In genomic region chr7:108517951-108518350, GRCh38 we compare ENCODE assay signal across 40 cellular contexts.
"Had no signal": no experiment of that assay in that cellular context is flagged by ENCODE, and none has a peak within 500 bp of the region (broad histone marks: within the 10 kb centered on the region; RNA-seq: fewer than 3 reads in every experiment).

No MANE protein-coding gene starts in this region.

- H3K4me3 Mint-ChIP-seq: activated naive CD4-positive, alpha-beta T cell treated with anti-CD3 and anti-CD28 coated beads for 36 hours; activated naive CD4-positive, alpha-beta T cell treated with anti-CD3 and anti-CD28 coated beads, Interleukin-2, amount 10 ng/mL, durations not matched to agents 7 days and 5 days; activated naive CD4-positive, alpha-beta T cell treated with anti-CD3 and anti-CD28 coated beads, Interleukin-2, amount 50 U/mL, for 24 hours; activated naive CD8-positive, alpha-beta T cell; activated naive CD8-positive, alpha-beta T cell treated with anti-CD3 and anti-CD28 coated beads for 36 hours; activated naive CD8-positive, alpha-beta T cell treated with anti-CD3 and anti-CD28 coated beads, Interleukin-2, amount 10 ng/mL, durations not matched to agents 7 days and 5 days; activated naive CD8-positive, alpha-beta T cell treated with anti-CD3 and anti-CD28 coated beads, Interleukin-2, amount 50 U/mL, for 24 hours; activated T-cell treated with anti-CD3 and anti-CD28 coated beads, Interleukin-2, amount 50 U/mL, for 24 hours; activated T-cell treated with anti-CD3 and anti-CD28 coated beads, Interleukin-2, amount 50 U/mL, for 72 hours; activated T-helper 1 cell treated with anti-CD3 and anti-CD28 coated beads, Interleukin-12 subunit alpha, Interleukin-12 subunit beta, Interleukin-2, Interleukin-4 antibody, amounts not matched to agents 30 ng/mL and 10 ng/mL and 1 ng/mL, durations not matched to agents 14 hours and 24 hours and 36 hours; activated T-helper 17 cell treated with anti-CD3 and anti-CD28 coated beads, Interleukin-2, amount 50 U/mL, for 72 hours; brain; central memory CD8-positive, alpha-beta T cell had no signal

- H3K27ac ChIP-seq: adrenal gland, ascending aorta, body of pancreas, brain microvascular endothelial cell, breast epithelium, cardiac muscle cell had no signal

- H3K27ac Mint-ChIP-seq: activated naive CD4-positive, alpha-beta T cell treated with anti-CD3 and anti-CD28 coated beads for 36 hours; activated naive CD4-positive, alpha-beta T cell treated with anti-CD3 and anti-CD28 coated beads, Interleukin-2, amount 10 ng/mL, durations not matched to agents 7 days and 5 days; activated naive CD4-positive, alpha-beta T cell treated with anti-CD3 and anti-CD28 coated beads, Interleukin-2, amount 50 U/mL, for 24 hours; activated naive CD4-positive, alpha-beta T cell treated with anti-CD3 and anti-CD28 coated beads, Interleukin-2, amount 50 U/mL, for 72 hours; activated naive CD8-positive, alpha-beta T cell; activated naive CD8-positive, alpha-beta T cell treated with anti-CD3 and anti-CD28 coated beads for 36 hours; activated naive CD8-positive, alpha-beta T cell treated with anti-CD3 and anti-CD28 coated beads, Interleukin-2, amount 10 ng/mL, durations not matched to agents 7 days and 5 days; activated naive CD8-positive, alpha-beta T cell treated with anti-CD3 and anti-CD28 coated beads, Interleukin-2, amount 50 U/mL, for 24 hours; activated T-cell treated with anti-CD3 and anti-CD28 coated beads, Interleukin-2, amount 50 U/mL, for 24 hours; activated T-helper 1 cell treated with anti-CD3 and anti-CD28 coated beads, Interleukin-12 subunit alpha, Interleukin-12 subunit beta, Interleukin-2, Interleukin-4 antibody, amounts not matched to agents 30 ng/mL and 10 ng/mL and 1 ng/mL, durations not matched to agents 14 hours and 24 hours and 36 hours; activated T-helper 17 cell treated with anti-CD3 and anti-CD28 coated beads, Interleukin-2, amount 50 U/mL, for 72 hours; activated T-helper 2 cell treated with anti-CD3 and anti-CD28 coated beads, Interferon-gamma antibody, Interleukin-2, Interleukin-4, amounts not matched to agents 10 μg/mL and 5 μg/mL and 100 μg/mL, durations not matched to agents 14 hours and 24 hours and 36 hours; brain had no signal

- H3K9me3 ChIP-seq: adrenal gland, ascending aorta, body of pancreas had no signal

- H3K9me3 Mint-ChIP-seq: activated naive CD4-positive, alpha-beta T cell treated with anti-CD3 and anti-CD28 coated beads for 36 hours; activated naive CD4-positive, alpha-beta T cell treated with anti-CD3 and anti-CD28 coated beads, Interleukin-2, amount 10 ng/mL, durations not matched to agents 7 days and 5 days; activated naive CD4-positive, alpha-beta T cell treated with anti-CD3 and anti-CD28 coated beads, Interleukin-2, amount 50 U/mL, for 24 hours; activated naive CD4-positive, alpha-beta T cell treated with anti-CD3 and anti-CD28 coated beads, Interleukin-2, amount 50 U/mL, for 72 hours; activated naive CD8-positive, alpha-beta T cell treated with anti-CD3 and anti-CD28 coated beads, Interleukin-2, amount 10 ng/mL, durations not matched to agents 7 days and 5 days; activated naive CD8-positive, alpha-beta T cell treated with anti-CD3 and anti-CD28 coated beads, Interleukin-2, amount 50 U/mL, for 24 hours; activated T-cell treated with anti-CD3 and anti-CD28 coated beads, Interleukin-2, amount 50 U/mL, for 24 hours; activated T-cell treated with anti-CD3 and anti-CD28 coated beads, Interleukin-2, amount 50 U/mL, for 72 hours; activated T-helper 1 cell treated with anti-CD3 and anti-CD28 coated beads, Interleukin-12 subunit alpha, Interleukin-12 subunit beta, Interleukin-2, Interleukin-4 antibody, amounts not matched to agents 30 ng/mL and 10 ng/mL and 1 ng/mL, durations not matched to agents 14 hours and 24 hours and 36 hours; activated T-helper 17 cell treated with anti-CD3 and anti-CD28 coated beads, Interleukin-2, amount 50 U/mL, for 72 hours; activated T-helper 2 cell treated with anti-CD3 and anti-CD28 coated beads, Interferon-gamma antibody, Interleukin-2, Interleukin-4, amounts not matched to agents 10 μg/mL and 5 μg/mL and 100 μg/mL, durations not matched to agents 14 hours and 24 hours and 36 hours; central memory CD8-positive, alpha-beta T cell had no signal

- H3K27me3 Mint-ChIP-seq: activated naive CD4-positive, alpha-beta T cell treated with anti-CD3 and anti-CD28 coated beads, Interleukin-2, amount 10 ng/mL, durations not matched to agents 7 days and 5 days; activated naive CD4-positive, alpha-beta T cell treated with anti-CD3 and anti-CD28 coated beads, Interleukin-2, amount 50 U/mL, for 24 hours; activated naive CD8-positive, alpha-beta T cell; activated naive CD8-positive, alpha-beta T cell treated with anti-CD3 and anti-CD28 coated beads for 36 hours; activated naive CD8-positive, alpha-beta T cell treated with anti-CD3 and anti-CD28 coated beads, Interleukin-2, amount 10 ng/mL, durations not matched to agents 7 days and 5 days; activated naive CD8-positive, alpha-beta T cell treated with anti-CD3 and anti-CD28 coated beads, Interleukin-2, amount 50 U/mL, for 24 hours; activated T-cell treated with anti-CD3 and anti-CD28 coated beads, Interleukin-2, amount 50 U/mL, for 24 hours; activated T-helper 17 cell treated with anti-CD3 and anti-CD28 coated beads, Interleukin-2, amount 50 U/mL, for 72 hours; brain; central memory CD8-positive, alpha-beta T cell had no signal

- H3K4me1 ChIP-seq: breast epithelium had no signal

- DNase-seq: activated effector memory CD4-positive, alpha-beta T cell treated with anti-CD3 and anti-CD28 coated beads, Interleukin-2, amount 50 U/mL, for 16 hours; activated effector memory CD4-positive, alpha-beta T cell treated with Interleukin-2 at 50 U/mL for 16 hours; activated gamma-delta T cell; activated gamma-delta T cell treated with Interleukin-2 at 50 U/mL for 16 hours; activated naive CD4-positive, alpha-beta T cell; activated naive CD4-positive, alpha-beta T cell treated with anti-CD3 and anti-CD28 coated beads for 36 hours; activated naive CD4-positive, alpha-beta T cell treated with anti-CD3 and anti-CD28 coated beads, Interleukin-2, amount 10 ng/mL, durations not matched to agents 7 days and 5 days; activated naive CD4-positive, alpha-beta T cell treated with anti-CD3 and anti-CD28 coated beads, Interleukin-2, amount 50 U/mL, for 16 hours; activated naive CD4-positive, alpha-beta T cell treated with Interleukin-2 at 50 U/mL for 16 hours; activated naive CD8-positive, alpha-beta T cell treated with anti-CD3 and anti-CD28 coated beads for 36 hours; activated naive CD8-positive, alpha-beta T cell treated with anti-CD3 and anti-CD28 coated beads, Interleukin-2, amount 10 ng/mL, durations not matched to agents 7 days and 5 days; activated naive CD8-positive, alpha-beta T cell treated with anti-CD3 and anti-CD28 coated beads, Interleukin-2, amount 50 U/mL, for 24 hours; activated T-cell treated with anti-CD3 and anti-CD28 coated beads for 4 hours; activated T-cell treated with anti-CD3 and anti-CD28 coated beads, Interleukin-2, amount 50 U/mL, for 1 hour; activated T-cell treated with anti-CD3 and anti-CD28 coated beads, Interleukin-2, amount 50 U/mL, for 24 hours; activated T-cell treated with anti-CD3 and anti-CD28 coated beads, Interleukin-2, amount 50 U/mL, for 48 hours; activated T-cell treated with anti-CD3 and anti-CD28 coated beads, Interleukin-2, amount 50 U/mL, for 72 hours; adrenal gland; amniotic stem cell; amygdala; anterior cingulate cortex; aorta; body of pancreas; brain microvascular endothelial cell; caudate nucleus; central memory CD4-positive, alpha-beta T cell; cerebellar nuclear complex had no signal

- H3K4me3 ChIP-seq: adrenal gland, ascending aorta, body of pancreas, breast epithelium, cardiac muscle cell had no signal

- H3K27me3 ChIP-seq: adrenal gland, ascending aorta, body of pancreas, brain microvascular endothelial cell, breast epithelium, cardiac muscle cell had no signal

- FAIRE-seq: astrocyte, bronchial epithelial cell had no signal

- ATAC-seq: activated naive CD4-positive, alpha-beta T cell treated with anti-CD3 and anti-CD28 coated beads, Interleukin-2, amount 50 U/mL, for 72 hours; activated naive CD8-positive, alpha-beta T cell treated with anti-CD3 and anti-CD28 coated beads, Interleukin-2, amount 50 U/mL, for 24 hours; activated T-cell treated with anti-CD3 and anti-CD28 coated beads, Interleukin-2, amount 50 U/mL, for 72 hours; activated T-helper 17 cell treated with anti-CD3 and anti-CD28 coated beads, Interleukin-2, amount 50 U/mL, for 72 hours; body of pancreas had no signal
